ENCODE assay signal across 8 cellular contexts in genomic region chr5:119452373-119453044, GRCh38. TPM values are rescaled to one million over a fixed set of nuclear protein-coding genes. Genes with fewer than 3 reads are reported as not detected.
A peak's percentile ranks its signal among the peaks of the same experiment; 100 is the strongest.
DNase-seq lines count a peak whose midpoint lies in the region; ATAC-seq and TF ChIP-seq lines count a peak whose summit lies in the region.

Gene HSD17B4 (plus strand): TSS chr5:119452497. CDS start chr5:119452576, 79 bp downstream.

- ATAC-seq in HG03460 (IDR thresholded peaks at IDR 0.05; ENCODE audit: unreplicated experiment), result peak; percentile 95
- ATAC-seq in left lobe of liver, result peak; percentile 93

- H3K27me3 Mint-ChIP-seq in activated CD4-positive, alpha-beta T cell treated with anti-CD3 and anti-CD28 coated beads, Interleukin-2, amount 10 ng/mL, durations not matched to agents 7 days and 5 days, result no peaks in the 10 kb centered on the region

- no peaks in the 10 kb centered on the region for H3K36me3 ChIP-seq in BJ (ENCODE audit: control insufficient read depth, insufficient read depth, low read length)

- CTCF ChIA-PET in BJ (lab: Yijun Ruan, JAX), result interaction anchor here (1.7 to 2.0 kb wide), 2 partner anchors 17 to 465 kb away, joined by 4 to 7 read pairs; partner anchors contain the start of gene DTWD2
- CTCF ChIA-PET in activated CD4-positive, alpha-beta T cell treated with anti-CD3 and anti-CD28 coated beads, Interleukin-2, amount 10 ng/mL, durations not matched to agents 7 days and 5 days (lab: Charles Lee), result interaction anchor here (1.7 to 2.6 kb wide), 3 partner anchors 10 to 464 kb away, joined by 5 to 9 read pairs (median 7); partner anchors contain the start of gene DTWD2

- peaks cover 8% of the 10 kb centered on the region for H3K36me3 Mint-ChIP-seq in activated CD4-positive, alpha-beta T cell treated with anti-CD3 and anti-CD28 coated beads, Interleukin-2, amount 10 ng/mL, durations not matched to agents 7 days and 5 days (ENCODE audit: low read depth)

- no peak for TF ChIP-seq CTCF in BJ (IDR thresholded peaks at IDR 0.05; ENCODE audit: insufficient read depth, low read depth, low read length)

- POLR2A ChIA-PET in BJ (lab: Charles Lee), result no interaction called here
- POLR2A ChIA-PET in activated CD4-positive, alpha-beta T cell treated with anti-CD3 and anti-CD28 coated beads, Interleukin-2, amount 10 ng/mL, durations not matched to agents 7 days and 5 days (lab: Charles Lee), result no interaction called here

- peak; percentile 46 for DNase-seq in BJ (ENCODE audit: low read depth)
- DNase-seq in GM19240 (ENCODE audit: insufficient read length, low spot score), result peak; percentile 65
- peak; percentile 73 to 84 for DNase-seq in NCI-H526 (lab: John Stamatoyannopoulos, UW)
- DNase-seq in activated CD4-positive, alpha-beta T cell treated with anti-CD3 and anti-CD28 coated beads, Interleukin-2, amount 10 ng/mL, durations not matched to agents 7 days and 5 days, result peak; percentile 82
- DNase-seq in dedifferentiated amniotic fluid mesenchymal stem cell (ENCODE audit: extremely low spot score), result peak; percentile 88
- DNase-seq in left lobe of liver (ENCODE audit: low spot score), result peak; percentile 95
- DNase-seq in stimulated activated CD4-positive, alpha-beta T cell treated with anti-CD3 and anti-CD28 coated beads, Interleukin-2, amount 100 ng/mL, for 4 hours (ENCODE audit: low read depth), result peak; percentile 61

- H3K4me3 Mint-ChIP-seq in activated CD4-positive, alpha-beta T cell treated with anti-CD3 and anti-CD28 coated beads, Interleukin-2, amount 10 ng/mL, durations not matched to agents 7 days and 5 days, result peak within 1 kb of the TSS; percentile 92

- peaks cover 22% of the 10 kb centered on the region for H3K4me1 Mint-ChIP-seq in activated CD4-positive, alpha-beta T cell treated with anti-CD3 and anti-CD28 coated beads, Interleukin-2, amount 10 ng/mL, durations not matched to agents 7 days and 5 days

- H3K9me3 Mint-ChIP-seq in activated CD4-positive, alpha-beta T cell treated with anti-CD3 and anti-CD28 coated beads, Interleukin-2, amount 10 ng/mL, durations not matched to agents 7 days and 5 days, result peaks cover 5% of the 10 kb centered on the region

- H3K4me3 ChIP-seq in BJ (ENCODE audit: low read depth, low read length), result peak within 1 kb of the TSS; percentile 80

- H3K27ac Mint-ChIP-seq in activated CD4-positive, alpha-beta T cell treated with anti-CD3 and anti-CD28 coated beads, Interleukin-2, amount 10 ng/mL, durations not matched to agents 7 days and 5 days, result peak within 1 kb of the TSS; percentile 87

- H3K27me3 ChIP-seq in BJ (ENCODE audit: control insufficient read depth, insufficient read depth, low read length), result no peaks in the 10 kb centered on the region; the same call in 1 of the 2 replicates

RNA-seq across cellular contexts. Expression of gene HSD17B4, which starts in this region (rescaled TPM):
- polyA plus RNA-seq in BJ (2011; rRNA removed), result 77.2 and 107 TPM in 2 replicates
- 69.1 and 70.9 TPM in 2 replicates for polyA minus RNA-seq in BJ (2011; rRNA and poly(A)+ RNA removed)
- total RNA-seq in activated CD4-positive, alpha-beta T cell treated with anti-CD3 and anti-CD28 coated beads, Interleukin-2, amount 10 ng/mL, durations not matched to agents 7 days and 5 days, result 10 to 100 TPM; 56.0 to 62.4 TPM
- total RNA-seq in left lobe of liver, result 664 TPM

Comparison
In these comparisons a context has a peak if more than half of its experiments do, and no peak if none do; other contexts are left out.
1. Peak in every context shown above with its lines: DNase-seq, ATAC-seq and H3K4me3 ChIP-seq.
2. RNA of gene HSD17B4 (total RNA-seq): 664 TPM in left lobe of liver (single experiment); 56.0 to 62.4 TPM in activated CD4-positive, alpha-beta T cell treated with anti-CD3 and anti-CD28 coated beads, Interleukin-2, amount 10 ng/mL, durations not matched to agents 7 days and 5 days; every median in the first group is over 10 times any median in the second.